Comparison of ENCODE assay signal across 10 cellular contexts in genomic region chr10:93462881-93463280, GRCh38. TPM values are rescaled to one million over a fixed set of nuclear protein-coding genes. Genes with fewer than 3 reads are reported as not detected.
DNase-seq lines count a peak whose midpoint lies in the region; ATAC-seq and TF ChIP-seq lines count a peak whose summit lies in the region.
"Had no signal": no experiment of that assay in that cellular context is flagged by ENCODE, and none has a peak within 500 bp of the region (broad histone marks: within the 10 kb centered on the region; RNA-seq: fewer than 3 reads in every experiment).

No MANE protein-coding gene starts in this region.

- H3K36me3 Mint-ChIP-seq in CD14-positive monocyte = peaks cover 22 to 30% of the 10 kb centered on the region in 2 donors
- no peaks in the 10 kb centered on the region for H3K36me3 Mint-ChIP-seq in natural killer cell treated with Interleukin-12 subunit alpha and Interleukin-12 subunit beta and Interleukin-15 and Interleukin-18, amount 100 ng/mL, for 72 hours
- H3K36me3 Mint-ChIP-seq: activated naive CD8-positive, alpha-beta T cell treated with anti-CD3 and anti-CD28 coated beads, Interleukin-2, amount 10 ng/mL, durations not matched to agents 7 days and 5 days had no signal

- no peak for TF ChIP-seq POLR2A in NB4 (IDR thresholded peaks at IDR 0.05; ENCODE audit: extremely low read depth, insufficient read length)

- peaks cover 0 to 1% (median 0%) of the 10 kb centered on the region in 7 donors for H3K9me3 Mint-ChIP-seq in CD14-positive monocyte
- no peaks in the 10 kb centered on the region for H3K9me3 Mint-ChIP-seq in natural killer cell treated with Interleukin-12 subunit alpha and Interleukin-12 subunit beta and Interleukin-15 and Interleukin-18, amount 100 ng/mL, for 72 hours
- H3K9me3 Mint-ChIP-seq: activated naive CD8-positive, alpha-beta T cell treated with anti-CD3 and anti-CD28 coated beads, Interleukin-2, amount 10 ng/mL, durations not matched to agents 7 days and 5 days had no signal

- H3K27ac Mint-ChIP-seq in CD14-positive monocyte = peak overlapping the region; percentile 88 to 96 (median 93)
- H3K27ac Mint-ChIP-seq in natural killer cell treated with Interleukin-12 subunit alpha and Interleukin-12 subunit beta and Interleukin-15 and Interleukin-18, amount 100 ng/mL, for 72 hours = peak overlapping the region; percentile 1 to 67
- H3K27ac Mint-ChIP-seq: activated naive CD8-positive, alpha-beta T cell treated with anti-CD3 and anti-CD28 coated beads, Interleukin-2, amount 10 ng/mL, durations not matched to agents 7 days and 5 days; progenitor cell of endocrine pancreas had no signal

- peaks cover 70% of the 10 kb centered on the region for H3K4me1 Mint-ChIP-seq in CD14-positive monocyte
- H3K4me1 Mint-ChIP-seq in natural killer cell treated with Interleukin-12 subunit alpha and Interleukin-12 subunit beta and Interleukin-15 and Interleukin-18, amount 100 ng/mL, for 72 hours (ENCODE audit: low read depth in 2 of 2) = peaks cover 4 to 17% of the 10 kb centered on the region in 2 donors

- in situ Hi-C loops in astrocyte of the spinal cord (cut with HindIII; ENCODE audit: low sequenced_read_pairs) = no loop called here

- H3K4me3 Mint-ChIP-seq in CD14-positive monocyte = peak overlapping the region; percentile 57 to 83
- H3K4me3 Mint-ChIP-seq in natural killer cell treated with Interleukin-12 subunit alpha and Interleukin-12 subunit beta and Interleukin-15 and Interleukin-18, amount 100 ng/mL, for 72 hours = peak overlapping the region; percentile 62
- H3K4me3 Mint-ChIP-seq: activated naive CD8-positive, alpha-beta T cell treated with anti-CD3 and anti-CD28 coated beads, Interleukin-2, amount 10 ng/mL, durations not matched to agents 7 days and 5 days had no signal

- DNase-seq in CD14-positive monocyte (ENCODE audit: low spot score) = peak; percentile 61
- DNase-seq in NB4 (ENCODE audit: low read depth) = peak; percentile 97
- peak; percentile 79 for DNase-seq in astrocyte of the spinal cord (ENCODE audit: low read depth, low spot score)
- DNase-seq in natural killer cell treated with Interleukin-12 subunit alpha and Interleukin-12 subunit beta and Interleukin-15 and Interleukin-18, amount 100 ng/mL, for 72 hours (ENCODE audit: low spot score) = no peak
- DNase-seq in NCI-H1417 (lab: John Stamatoyannopoulos, UW) = no peak
- DNase-seq in GM19238 (ENCODE audit: insufficient read length, low spot score) = no peak
- DNase-seq: activated naive CD8-positive, alpha-beta T cell treated with anti-CD3 and anti-CD28 coated beads, Interleukin-2, amount 10 ng/mL, durations not matched to agents 7 days and 5 days had no signal

- intact Hi-C loops in CD14-positive monocyte (cut with micrococcal nuclease) = no loop called here

- peak overlapping the region; percentile 32 for H3K4me3 ChIP-seq in NB4 (ENCODE audit: low read depth, low read length)
- no peak overlapping the region for H3K4me3 ChIP-seq in astrocyte of the spinal cord (ENCODE audit: low read depth, low read length)

- peaks cover 0 to 3% (median 2%) of the 10 kb centered on the region in 3 donors for H3K27me3 Mint-ChIP-seq in CD14-positive monocyte (ENCODE audit: low read depth in 3 of 3)
- peaks cover 0 to 10% of the 10 kb centered on the region in 2 donors for H3K27me3 Mint-ChIP-seq in natural killer cell treated with Interleukin-12 subunit alpha and Interleukin-12 subunit beta and Interleukin-15 and Interleukin-18, amount 100 ng/mL, for 72 hours
- H3K27me3 Mint-ChIP-seq: progenitor cell of endocrine pancreas had no signal

- ATAC-seq in natural killer cell treated with Interleukin-12 subunit alpha and Interleukin-12 subunit beta and Interleukin-15 and Interleukin-18, amount 100 ng/mL, for 72 hours = peak; percentile 81 to 93
- ATAC-seq in GM21723 (IDR thresholded peaks at IDR 0.05; ENCODE audit: unreplicated experiment) (no peak), HG03135 (IDR thresholded peaks at IDR 0.05; ENCODE audit: unreplicated experiment) (no peak)

- TF ChIP-seq CTCF in CD14-positive monocyte (IDR thresholded peaks at IDR 0.05) (no peak), NB4 (IDR thresholded peaks at IDR 0.05; ENCODE audit: low read depth, low read length) (no peak), astrocyte of the spinal cord (IDR thresholded peaks at IDR 0.05; ENCODE audit: low read depth, low read length) (no peak)

RNA-seq across cellular contexts. Expression of gene MYOF, which starts 19.3 kb away (rescaled TPM):
- 10 to 100 TPM in 1 of 2 donors, 1 to 10 TPM in 1; 9.7 to 14.5 TPM for polyA plus RNA-seq in CD14-positive monocyte
- total RNA-seq in natural killer cell treated with Interleukin-12 subunit alpha and Interleukin-12 subunit beta and Interleukin-15 and Interleukin-18, amount 100 ng/mL, for 72 hours = 10 to 100 TPM in 1 of 2 donors, under 1 TPM in 1; 0.57 to 15.8 TPM

RNA-seq across cellular contexts. Expression of gene CEP55, which starts 33.5 kb away (rescaled TPM):
- polyA plus RNA-seq in CD14-positive monocyte = under 1 TPM in 1 of 2 donors, not detected in 1; 0.26 TPM
- total RNA-seq in natural killer cell treated with Interleukin-12 subunit alpha and Interleukin-12 subunit beta and Interleukin-15 and Interleukin-18, amount 100 ng/mL, for 72 hours = 10 to 100 TPM; 23.7 to 45.7 TPM

Comparison
In these comparisons a context has a peak if more than half of its experiments do, and no peak if none do; other contexts are left out.
1. DNase-seq: peak in CD14-positive monocyte (single experiment), NB4 (single experiment) and astrocyte of the spinal cord (single experiment); none in natural killer cell treated with Interleukin-12 subunit alpha and Interleukin-12 subunit beta and Interleukin-15 and Interleukin-18, amount 100 ng/mL, for 72 hours (single experiment), NCI-H1417 (0 of 3) and GM19238 (single experiment).
2. ATAC-seq: peak in natural killer cell treated with Interleukin-12 subunit alpha and Interleukin-12 subunit beta and Interleukin-15 and Interleukin-18, amount 100 ng/mL, for 72 hours (2 of 2); none in GM21723 (single experiment) and HG03135 (single experiment).